Comparison of ENCODE assay signal across 8 cellular contexts in the genomic region with DNA sequence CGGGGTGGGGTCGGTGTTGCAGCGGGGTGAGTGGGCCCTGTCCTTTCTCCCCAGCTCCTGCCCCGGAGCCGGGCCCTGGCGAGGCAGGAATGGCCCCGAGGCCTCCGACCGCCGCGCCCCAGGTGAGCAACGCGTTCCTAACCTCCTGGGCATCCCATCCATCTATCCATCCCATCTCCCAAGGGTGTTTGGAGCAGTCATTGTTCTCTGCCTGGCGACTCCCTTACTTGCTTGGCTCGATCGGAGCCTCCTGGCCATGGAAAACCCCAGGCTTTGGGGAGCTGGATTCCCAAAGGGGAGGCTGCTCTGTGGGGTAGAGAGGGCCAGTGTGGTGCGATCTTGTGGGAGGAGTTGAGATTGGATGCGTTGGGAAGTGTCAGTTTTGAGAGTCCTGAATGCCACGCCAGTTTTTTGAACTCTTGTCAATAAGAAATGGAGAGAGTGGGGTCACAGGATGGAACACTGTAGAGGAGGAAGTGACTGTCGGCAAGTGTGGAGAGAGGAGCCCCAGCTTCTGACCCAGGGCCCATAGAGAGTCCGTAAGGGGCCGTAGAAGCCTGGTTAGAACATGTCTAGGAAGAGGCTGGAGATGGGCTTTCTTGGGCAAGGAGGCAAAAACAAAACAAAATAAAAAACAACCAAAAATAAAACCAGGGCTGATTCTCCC. TPM values are rescaled to one million over a fixed set of nuclear protein-coding genes. Genes with fewer than 3 reads are reported as not detected.
DNase-seq lines count a peak whose midpoint lies in the region; ATAC-seq and TF ChIP-seq lines count a peak whose summit lies in the region.

No MANE protein-coding gene starts in this region.

- H3K9me3 ChIP-seq in A673 (ENCODE audit: low read depth, low read length, poor library complexity, severe bottlenecking) (no peaks in the 10 kb centered on the region), cardiac muscle cell (ENCODE audit: low read depth) (no peaks in the 10 kb centered on the region), prostate gland (no peaks in the 10 kb centered on the region)

- H3K9me3 Mint-ChIP-seq in IgD-negative memory B cell = no peaks in the 10 kb centered on the region
- no peaks in the 10 kb centered on the region for H3K9me3 Mint-ChIP-seq in activated T-cell treated with anti-CD3 and anti-CD28 coated beads, Interleukin-2, amount 50 U/mL, for 24 hours

- TSS peak; percentile 71 for BruUV-seq in A673 (replicated peaks; lab: Mats Ljungman, UMichigan)

- H3K27ac Mint-ChIP-seq in IgD-negative memory B cell = peak overlapping the region; percentile 74 to 97 (median 88)
- peak overlapping the region; percentile 93 for H3K27ac Mint-ChIP-seq in activated T-cell treated with anti-CD3 and anti-CD28 coated beads, Interleukin-2, amount 50 U/mL, for 24 hours

- peaks cover 11% of the 10 kb centered on the region for H3K36me3 Mint-ChIP-seq in IgD-negative memory B cell
- H3K36me3 Mint-ChIP-seq in activated T-cell treated with anti-CD3 and anti-CD28 coated beads, Interleukin-2, amount 50 U/mL, for 24 hours (ENCODE audit: low read depth) = peaks cover 67% of the 10 kb centered on the region

- H3K4me3 Mint-ChIP-seq in IgD-negative memory B cell = peak overlapping the region; percentile 89 to 97 (median 97)
- peak overlapping the region; percentile 89 for H3K4me3 Mint-ChIP-seq in activated T-cell treated with anti-CD3 and anti-CD28 coated beads, Interleukin-2, amount 50 U/mL, for 24 hours

- CTCF ChIA-PET in A673 (lab: Charles Lee) = no interaction called here

- TF ChIP-seq CTCF in A673 (conservative IDR thresholded peaks at IDR 0.05; ENCODE audit: low read depth, low read length) (no peak), cardiac muscle cell (IDR thresholded peaks at IDR 0.05; ENCODE audit: low read depth, low read length) (no peak), prostate gland (IDR thresholded peaks at IDR 0.05) (no peak)

- DNase-seq in A673 (ENCODE audit: low spot score) = no peak
- DNase-seq in activated T-cell treated with anti-CD3 and anti-CD28 coated beads, Interleukin-2, amount 50 U/mL, for 24 hours = peak; percentile 58
- DNase-seq in cardiac muscle cell (ENCODE audit: low read depth in 1 of 2, low spot score in 1 of 2) = peak in 1 of 2 donors; percentile 19
- DNase-seq in prostate gland (ENCODE audit: low spot score) = no peak
- DNase-seq in activated CD4-positive, CD25-positive, alpha-beta regulatory T cell (lab: John Stamatoyannopoulos, UW) = no peak

- H3K4me1 Mint-ChIP-seq in IgD-negative memory B cell = peaks cover 7 to 15% (median 14%) of the 10 kb centered on the region in 3 donors
- H3K4me1 Mint-ChIP-seq in activated T-cell treated with anti-CD3 and anti-CD28 coated beads, Interleukin-2, amount 50 U/mL, for 24 hours (ENCODE audit: low read depth) = peaks cover 22% of the 10 kb centered on the region

- H3K4me3 ChIP-seq in A673 (ENCODE audit: low read depth, low read length, poor library complexity, severe bottlenecking) (peak overlapping the region; percentile 95), cardiac muscle cell (peak overlapping the region; percentile 81), prostate gland (peak overlapping the region; percentile 84 to 91)

- H3K36me3 ChIP-seq in A673 (ENCODE audit: insufficient read depth, low read length, poor library complexity, severe bottlenecking) = peaks cover 6% of the 10 kb centered on the region
- no peaks in the 10 kb centered on the region for H3K36me3 ChIP-seq in cardiac muscle cell
- H3K36me3 ChIP-seq in prostate gland = no peaks in the 10 kb centered on the region

- H3K4me1 ChIP-seq in A673 (ENCODE audit: insufficient read depth, low read length, poor library complexity, severe bottlenecking) = peaks cover 4% of the 10 kb centered on the region
- no peaks in the 10 kb centered on the region for H3K4me1 ChIP-seq in cardiac muscle cell (ENCODE audit: low read depth)
- no peaks in the 10 kb centered on the region for H3K4me1 ChIP-seq in prostate gland (replicated peaks)

- 9% methylated on average over 22 of the region's 22 CpGs for WGBS in prostate gland

- intact Hi-C loops in A673 (cut with micrococcal nuclease; ENCODE audit: unreplicated experiment) = no loop called here
- intact Hi-C loops in prostate gland (cut with DNase I) = no loop called here

- ATAC-seq in GM18498 (IDR thresholded peaks at IDR 0.05; ENCODE audit: unreplicated experiment) (peak; percentile 22), HG03469 (IDR thresholded peaks at IDR 0.05; ENCODE audit: unreplicated experiment) (no peak)

- TF ChIP-seq POLR2A in prostate gland (IDR thresholded peaks at IDR 0.05) = no peak

- H3K27me3 Mint-ChIP-seq in IgD-negative memory B cell = peaks cover 2% of the 10 kb centered on the region
- H3K27me3 Mint-ChIP-seq in activated T-cell treated with anti-CD3 and anti-CD28 coated beads, Interleukin-2, amount 50 U/mL, for 24 hours = no peaks in the 10 kb centered on the region

- POLR2A ChIA-PET in A673 (lab: Charles Lee; ENCODE audit: low non-redundant PET) = interaction anchor here (0.6 kb wide), 1 partner anchor 34 kb away, joined by 5 read pairs; no protein-coding TSS in a partner anchor

- H3K27ac ChIP-seq in A673 (ENCODE audit: low read depth, low read length, poor library complexity, severe bottlenecking) = no peak overlapping the region
- H3K27ac ChIP-seq in cardiac muscle cell = no peak overlapping the region
- H3K27ac ChIP-seq in prostate gland = peak overlapping the region; percentile 57 to 66

- no peaks in the 10 kb centered on the region for H3K27me3 ChIP-seq in A673 (replicated peaks; ENCODE audit: insufficient read depth, low read depth, low read length, poor library complexity)
- no peaks in the 10 kb centered on the region for H3K27me3 ChIP-seq in cardiac muscle cell
- H3K27me3 ChIP-seq in prostate gland (replicated peaks; ENCODE audit: insufficient read depth) = no peaks in the 10 kb centered on the region

RNA-seq across cellular contexts. Expression of a gene that starts 0.7 kb away (rescaled TPM):
- total RNA-seq in A673 (2021) = 17.5 and 25.7 TPM in 2 replicates
- 23.1 TPM for polyA plus RNA-seq in IgD-negative memory B cell
- 69.3 TPM in 2 replicates for total RNA-seq in cardiac muscle cell
- polyA plus RNA-seq in cardiac muscle cell = 29.1 and 33.5 TPM in 2 replicates
- total RNA-seq in prostate gland = 10 to 100 TPM; 27.2 to 30.3 TPM

Comparison
In these comparisons a context has a peak if more than half of its experiments do, and no peak if none do; other contexts are left out.
1. H3K27ac ChIP-seq: peak in prostate gland (2 of 2); none in A673 (single experiment) and cardiac muscle cell (single experiment).
2. Peak in every context shown above with its lines, with median percentiles within 50 percentile points of each other: H3K4me3 ChIP-seq.